ENCODE assay signal across 8 cellular contexts in genomic region chr12:31162896-31163560, GRCh38.
DNase-seq lines count a peak whose midpoint lies in the region; ATAC-seq and TF ChIP-seq lines count a peak whose summit lies in the region.
"Not testable (repeated sequence)": the region's sequence is repeated elsewhere in the genome, so short reads cannot be mapped to it uniquely, and the experiment has no call there.

No MANE protein-coding gene starts in this region.

- H3K9me3 ChIP-seq in ES-I3 (ENCODE audit: control insufficient read depth, insufficient read depth, low read length); SJCRH30 (replicated peaks); endodermal cell (ENCODE audit: control insufficient read depth, low read length); mucosa of descending colon: not testable (repeated sequence)

- not testable (repeated sequence) for H3K4me1 ChIP-seq in ES-I3 (ENCODE audit: insufficient read depth, low read length); SJCRH30; endodermal cell (ENCODE audit: control insufficient read depth, insufficient read depth, low read length); mucosa of descending colon (ENCODE audit: low read depth)

- not testable (repeated sequence) for TF ChIP-seq CTCF in 22Rv1 (IDR thresholded peaks at IDR 0.05); endodermal cell (conservative IDR thresholded peaks at IDR 0.05); mucosa of descending colon (IDR thresholded peaks at IDR 0.05); progenitor cell of endocrine pancreas (IDR thresholded peaks at IDR 0.05; ENCODE audit: unreplicated experiment)

- CTCF ChIA-PET in HEK293T (lab: Yijun Ruan, JAX), result not testable (repeated sequence)

- H3K27ac Mint-ChIP-seq in endodermal cell, result peak overlapping the region; percentile 86
- not testable (repeated sequence) for H3K27ac Mint-ChIP-seq in progenitor cell of endocrine pancreas

- POLR2A ChIA-PET in HEK293T (lab: Yijun Ruan, JAX), result not testable (repeated sequence)

- H3K9ac ChIP-seq in ES-I3 (ENCODE audit: low read depth, low read length), result peak overlapping the region; percentile 62
- H3K9ac ChIP-seq in endodermal cell (ENCODE audit: extremely low read depth, low read length, poor library complexity, severe bottlenecking), result not testable (repeated sequence)

- intact Hi-C loops in mucosa of descending colon (cut with DNase I, micrococcal nuclease), result not testable (repeated sequence)

- not testable (repeated sequence) for H3K4me1 Mint-ChIP-seq in endodermal cell; progenitor cell of endocrine pancreas (ENCODE audit: low read depth)

- not testable (repeated sequence) for H3K27me3 Mint-ChIP-seq in endodermal cell (ENCODE audit: insufficient read depth); progenitor cell of endocrine pancreas

- H3K36me3 ChIP-seq in ES-I3 (ENCODE audit: insufficient read depth, low read length); SJCRH30; endodermal cell (ENCODE audit: control insufficient read depth, insufficient read depth, low read length); mucosa of descending colon (ENCODE audit: low read depth): not testable (repeated sequence)

- not testable (repeated sequence) for ATAC-seq in mucosa of descending colon

- peak overlapping the region; percentile 71 for H3K27ac ChIP-seq in 22Rv1
- H3K27ac ChIP-seq in SJCRH30; endodermal cell (ENCODE audit: low read depth, low read length): not testable (repeated sequence)

- not testable (repeated sequence) for DNase-seq in HEK293T (ENCODE audit: extremely low spot score); SJCRH30; progenitor cell of endocrine pancreas (ENCODE audit: low spot score, unreplicated experiment)
- DNase-seq in NCI-H345 (lab: John Stamatoyannopoulos, UW) (peak; percentile 4), endodermal cell (peak; percentile 45), mucosa of descending colon (peak in 2 of 3 donors; percentile 21 to 25)

- not testable (repeated sequence) for H3K36me3 Mint-ChIP-seq in endodermal cell (ENCODE audit: low read depth); progenitor cell of endocrine pancreas (ENCODE audit: insufficient read depth)

- peak overlapping the region; percentile 52 for H3K4me3 ChIP-seq in SJCRH30
- H3K4me3 ChIP-seq in endodermal cell (ENCODE audit: low read length); mucosa of descending colon: not testable (repeated sequence)

- H3K27me3 ChIP-seq in SJCRH30; endodermal cell (ENCODE audit: control insufficient read depth, insufficient read depth, low read length, poor library complexity, severe bottlenecking): not testable (repeated sequence)

- H3K9me3 Mint-ChIP-seq in endodermal cell, result peaks cover 15% of the 10 kb centered on the region
- H3K9me3 Mint-ChIP-seq in progenitor cell of endocrine pancreas (ENCODE audit: low read depth), result not testable (repeated sequence)

- H3K4me3 Mint-ChIP-seq in endodermal cell (peak overlapping the region; percentile 42), progenitor cell of endocrine pancreas (ENCODE audit: low read depth) (peak overlapping the region; percentile 30)

- WGBS in endodermal cell (ENCODE audit: insufficient coverage in 1 of 2, insufficient read length in 1 of 2), 2 experiments, result 79 to 96% methylated on average over 4 to 23 of the region's 28 CpGs

TF ChIP-seq in HEK293T, 16 proteins besides CTCF, POLR2A, EP300 and RAD21:
- peak; percentile 42; the same call in 1 of the 2 replicates for TF ChIP-seq NFRKB (IDR thresholded peaks at IDR 0.05)
- peak; percentile 83 for TF ChIP-seq L3MBTL2 (conservative IDR thresholded peaks at IDR 0.05)
TF ChIP-seq in HEK293T: peak in this region for 2; not testable (repeated sequence) for 14.
